1 cellular context compared by ENCODE assay signal in genomic region chr15:64379216-64379960, GRCh38.
TF ChIP-seq lines count a peak whose summit lies in the region.

No MANE protein-coding gene starts in this region.

TF ChIP-seq in H1, 55 proteins besides CTCF, POLR2A, EP300 and RAD21:
- no peak for TF ChIP-seq SP2 (IDR thresholded peaks at IDR 0.05; ENCODE audit: low read length)
- no peak for TF ChIP-seq SIRT6 (IDR thresholded peaks at IDR 0.05; ENCODE audit: low read length)
- TF ChIP-seq CHD1 (IDR thresholded peaks at IDR 0.05; ENCODE audit: low read depth, low read length), result no peak
- TF ChIP-seq ZNF274 (IDR thresholded peaks at IDR 0.05; ENCODE audit: borderline replicate concordance, extremely low read depth, low read length), result no peak
- no peak for TF ChIP-seq JUN (IDR thresholded peaks at IDR 0.05; ENCODE audit: low read depth, low read length)
- TF ChIP-seq TBP (IDR thresholded peaks at IDR 0.05; ENCODE audit: low read depth, low read length), result no peak
- TF ChIP-seq EGR1 (IDR thresholded peaks at IDR 0.05; ENCODE audit: borderline replicate concordance, low read depth, low read length), result no peak
